In genomic region chr5:5474961-5475360, GRCh38 we compare ENCODE assay signal across 29 cellular contexts. TPM values are rescaled to one million over a fixed set of nuclear protein-coding genes. Genes with fewer than 3 reads are reported as not detected.
DNase-seq lines count a peak whose midpoint lies in the region; ATAC-seq and TF ChIP-seq lines count a peak whose summit lies in the region.
"Had no signal": no experiment of that assay in that cellular context is flagged by ENCODE, and none has a peak within 500 bp of the region (broad histone marks: within the 10 kb centered on the region; RNA-seq: fewer than 3 reads in every experiment).

No MANE protein-coding gene starts in this region.

- DNase-seq in activated effector memory CD4-positive, alpha-beta T cell treated with anti-CD3 and anti-CD28 coated beads, Interleukin-2, amount 50 U/mL, for 16 hours = peak; percentile 59
- DNase-seq in activated effector memory CD4-positive, alpha-beta T cell treated with Interleukin-2 at 50 U/mL for 16 hours = no peak
- peak in 1 of 2 donors; percentile 46 for DNase-seq in psoas muscle
- DNase-seq in SW 1271 (lab: John Stamatoyannopoulos, UW) = no peak
- DNase-seq: 8988T; ACHN; AML-193; BE2C; C1 segment of cervical spinal cord; Caco-2; Calu3; CD4-positive, alpha-beta memory T cell; CD4-positive, alpha-beta T cell; CD4-positive, CD25-positive, alpha-beta regulatory T cell; CD8-positive, alpha-beta memory T cell; CD8-positive, alpha-beta T cell; COR-L47; DMS 273 treated with DMSO at 0.1 percent for 48 hours; DMS153; DMS53; DMS79; DMS79 treated with DMSO at 0.1 percent for 48 hours; DND-41; EL had no signal

- no peaks in the 10 kb centered on the region for H3K9me3 ChIP-seq in psoas muscle
- H3K9me3 ChIP-seq: A549, BE2C, BLaER1, Caco-2 had no signal

- H3K27me3 ChIP-seq in psoas muscle (ENCODE audit: insufficient read depth in 3 of 3, low read length in 2 of 3) = no peaks in the 10 kb centered on the region
- H3K27me3 ChIP-seq: BE2C; BLaER1; BLaER1 treated with 17β-estradiol and CSF1 and Interleukin-3, amounts not matched to agents 10 nM and 100 nM had no signal

- TF ChIP-seq CTCF in psoas muscle (IDR thresholded peaks at IDR 0.05) = no peak

- H3K4me3 ChIP-seq in psoas muscle = no peak overlapping the region
- H3K4me3 ChIP-seq: A549; BLaER1; BLaER1 treated with 17β-estradiol and CSF1 and Interleukin-3, amounts not matched to agents 10 nM and 100 nM had no signal

- no peak overlapping the region for H3K27ac ChIP-seq in psoas muscle
- H3K27ac ChIP-seq: 22Rv1; A549; BLaER1; BLaER1 treated with 17β-estradiol and CSF1 and Interleukin-3, amounts not matched to agents 10 nM and 100 nM; C4-2B had no signal

- H3K36me3 ChIP-seq in psoas muscle (ENCODE audit: insufficient read depth in 1 of 2, low read depth in 1 of 2) = peaks cover 2 to 54% of the 10 kb centered on the region in 2 donors

- intact Hi-C loops in psoas muscle (cut with DNase I) = no loop called here

- peak in 3 of 4 donors; percentile 32 to 60 (median 48) for ATAC-seq in psoas muscle
- ATAC-seq: A549; CD8-positive, alpha-beta T cell had no signal

- WGBS in psoas muscle, 3 donors = 94 to 97% (median 96%) methylated on average over 5 of the region's 5 CpGs

- H3K4me1 ChIP-seq in psoas muscle = peaks cover 4% of the 10 kb centered on the region
- H3K4me1 ChIP-seq: BE2C, BLaER1, Caco-2 had no signal

RNA-seq across cellular contexts. Expression of gene ICE1, which starts 52.5 kb away (rescaled TPM):
- total RNA-seq in psoas muscle = 10 to 100 TPM; 25.2 to 33.6 (median 29.6) TPM
- 10 to 100 TPM in 2 of 3 donors, 1 to 10 TPM in 1; 9.9 to 26.4 (median 15.7) TPM for polyA plus RNA-seq in psoas muscle
